In genomic region chr16:28606291-28607115, GRCh38 we compare ENCODE assay signal across 22 cellular contexts. TPM values are rescaled to one million over a fixed set of nuclear protein-coding genes. Genes with fewer than 3 reads are reported as not detected.
DNase-seq lines count a peak whose midpoint lies in the region; ATAC-seq and TF ChIP-seq lines count a peak whose summit lies in the region.
"Had no signal": no experiment of that assay in that cellular context is flagged by ENCODE, and none has a peak within 500 bp of the region (broad histone marks: within the 10 kb centered on the region; RNA-seq: fewer than 3 reads in every experiment).

No MANE protein-coding gene starts in this region.

- no peak overlapping the region for H3K27ac Mint-ChIP-seq in activated naive CD8-positive, alpha-beta T cell treated with anti-CD3 and anti-CD28 coated beads, Interleukin-2, amount 10 ng/mL, durations not matched to agents 7 days and 5 days
- no peak overlapping the region for H3K27ac Mint-ChIP-seq in activated naive CD8-positive, alpha-beta T cell treated with anti-CD3 and anti-CD28 coated beads, Interleukin-2, amount 50 U/mL, for 24 hours
- no peak overlapping the region for H3K27ac Mint-ChIP-seq in chondrocyte (ENCODE audit: unreplicated experiment)
- no peak overlapping the region for H3K27ac Mint-ChIP-seq in naive thymus-derived CD4-positive, alpha-beta T cell
- H3K27ac Mint-ChIP-seq: CD4-positive, CD25-positive, alpha-beta regulatory T cell had no signal

- no peak overlapping the region for H3K4me3 ChIP-seq in lower lobe of right lung
- H3K4me3 ChIP-seq in naive thymus-derived CD4-positive, alpha-beta T cell (ENCODE audit: low read length) = no peak overlapping the region
- H3K4me3 ChIP-seq: GM12878, Peyer's patch, SJCRH30 had no signal

- no peaks in the 10 kb centered on the region for H3K27me3 Mint-ChIP-seq in activated naive CD8-positive, alpha-beta T cell treated with anti-CD3 and anti-CD28 coated beads, Interleukin-2, amount 10 ng/mL, durations not matched to agents 7 days and 5 days
- H3K27me3 Mint-ChIP-seq in activated naive CD8-positive, alpha-beta T cell treated with anti-CD3 and anti-CD28 coated beads, Interleukin-2, amount 50 U/mL, for 24 hours = no peaks in the 10 kb centered on the region
- H3K27me3 Mint-ChIP-seq in chondrocyte (ENCODE audit: low read depth) = no peaks in the 10 kb centered on the region
- no peaks in the 10 kb centered on the region for H3K27me3 Mint-ChIP-seq in naive thymus-derived CD4-positive, alpha-beta T cell
- H3K27me3 Mint-ChIP-seq: CD4-positive, CD25-positive, alpha-beta regulatory T cell had no signal

- CTCF ChIA-PET in naive thymus-derived CD4-positive, alpha-beta T cell (lab: Charles Lee) = no interaction called here

- H3K36me3 Mint-ChIP-seq in activated naive CD8-positive, alpha-beta T cell treated with anti-CD3 and anti-CD28 coated beads, Interleukin-2, amount 10 ng/mL, durations not matched to agents 7 days and 5 days = peaks cover 2% of the 10 kb centered on the region
- H3K36me3 Mint-ChIP-seq in activated naive CD8-positive, alpha-beta T cell treated with anti-CD3 and anti-CD28 coated beads, Interleukin-2, amount 50 U/mL, for 24 hours (ENCODE audit: low read depth) = no peaks in the 10 kb centered on the region
- no peaks in the 10 kb centered on the region for H3K36me3 Mint-ChIP-seq in chondrocyte (ENCODE audit: low read depth)
- H3K36me3 Mint-ChIP-seq in naive thymus-derived CD4-positive, alpha-beta T cell = peaks cover 0 to 5% (median 3%) of the 10 kb centered on the region in 5 donors

- no peaks in the 10 kb centered on the region for H3K27me3 ChIP-seq in lower lobe of right lung (ENCODE audit: low read depth)
- no peaks in the 10 kb centered on the region for H3K27me3 ChIP-seq in naive thymus-derived CD4-positive, alpha-beta T cell (ENCODE audit: control insufficient read depth in 2 of 2, insufficient read depth in 2 of 2, low read length in 2 of 2)
- H3K27me3 ChIP-seq: BE2C, Peyer's patch, SJCRH30 had no signal

- POLR2A ChIA-PET in activated naive CD8-positive, alpha-beta T cell treated with anti-CD3 and anti-CD28 coated beads, Interleukin-2, amount 10 ng/mL, durations not matched to agents 7 days and 5 days (lab: Charles Lee) = no interaction called here
- POLR2A ChIA-PET in naive thymus-derived CD4-positive, alpha-beta T cell (lab: Charles Lee) = no interaction called here

- H3K4me3 Mint-ChIP-seq in activated naive CD8-positive, alpha-beta T cell treated with anti-CD3 and anti-CD28 coated beads, Interleukin-2, amount 10 ng/mL, durations not matched to agents 7 days and 5 days = no peak overlapping the region
- H3K4me3 Mint-ChIP-seq in activated naive CD8-positive, alpha-beta T cell treated with anti-CD3 and anti-CD28 coated beads, Interleukin-2, amount 50 U/mL, for 24 hours = no peak overlapping the region
- no peak overlapping the region for H3K4me3 Mint-ChIP-seq in chondrocyte (ENCODE audit: unreplicated experiment)
- H3K4me3 Mint-ChIP-seq in naive thymus-derived CD4-positive, alpha-beta T cell = no peak overlapping the region
- H3K4me3 Mint-ChIP-seq: CD4-positive, CD25-positive, alpha-beta regulatory T cell had no signal

- no peak for ATAC-seq in activated naive CD8-positive, alpha-beta T cell treated with anti-CD3 and anti-CD28 coated beads, Interleukin-2, amount 10 ng/mL, durations not matched to agents 7 days and 5 days (ENCODE audit: low read depth)
- no peak for ATAC-seq in activated naive CD8-positive, alpha-beta T cell treated with anti-CD3 and anti-CD28 coated beads, Interleukin-2, amount 50 U/mL, for 24 hours
- ATAC-seq in lower lobe of right lung (no peak), GM19463 (IDR thresholded peaks at IDR 0.05; ENCODE audit: unreplicated experiment) (no peak)
- ATAC-seq in naive thymus-derived CD4-positive, alpha-beta T cell = no peak
- ATAC-seq: GM12878 had no signal

- peaks cover 31% of the 10 kb centered on the region for H3K4me1 ChIP-seq in lower lobe of right lung
- peaks cover 0 to 9% of the 10 kb centered on the region in 2 donors for H3K4me1 ChIP-seq in naive thymus-derived CD4-positive, alpha-beta T cell (ENCODE audit: control insufficient read depth in 2 of 2, insufficient read depth in 2 of 2, low read length in 2 of 2)
- H3K4me1 ChIP-seq: BE2C, SJCRH30 had no signal

- no peak for TF ChIP-seq CTCF in chondrocyte (IDR thresholded peaks at IDR 0.05)
- no peak for TF ChIP-seq CTCF in lower lobe of right lung (IDR thresholded peaks at IDR 0.05)

- no peaks in the 10 kb centered on the region for H3K9me3 ChIP-seq in lower lobe of right lung
- no peaks in the 10 kb centered on the region for H3K9me3 ChIP-seq in naive thymus-derived CD4-positive, alpha-beta T cell (ENCODE audit: control insufficient read depth in 2 of 3, low read length in 3 of 3)
- H3K9me3 ChIP-seq: BE2C, Peyer's patch, SJCRH30 had no signal

- peaks cover 14% of the 10 kb centered on the region for H3K4me1 Mint-ChIP-seq in activated naive CD8-positive, alpha-beta T cell treated with anti-CD3 and anti-CD28 coated beads, Interleukin-2, amount 10 ng/mL, durations not matched to agents 7 days and 5 days
- H3K4me1 Mint-ChIP-seq in activated naive CD8-positive, alpha-beta T cell treated with anti-CD3 and anti-CD28 coated beads, Interleukin-2, amount 50 U/mL, for 24 hours = peaks cover 13% of the 10 kb centered on the region
- peaks cover 7% of the 10 kb centered on the region for H3K4me1 Mint-ChIP-seq in chondrocyte (ENCODE audit: low read depth)
- H3K4me1 Mint-ChIP-seq in naive thymus-derived CD4-positive, alpha-beta T cell = peaks cover 10 to 26% (median 14%) of the 10 kb centered on the region in 7 donors

- no peaks in the 10 kb centered on the region for H3K9me3 Mint-ChIP-seq in activated naive CD8-positive, alpha-beta T cell treated with anti-CD3 and anti-CD28 coated beads, Interleukin-2, amount 10 ng/mL, durations not matched to agents 7 days and 5 days
- H3K9me3 Mint-ChIP-seq in activated naive CD8-positive, alpha-beta T cell treated with anti-CD3 and anti-CD28 coated beads, Interleukin-2, amount 50 U/mL, for 24 hours = no peaks in the 10 kb centered on the region
- H3K9me3 Mint-ChIP-seq in chondrocyte (ENCODE audit: low read depth) = no peaks in the 10 kb centered on the region
- no peaks in the 10 kb centered on the region for H3K9me3 Mint-ChIP-seq in naive thymus-derived CD4-positive, alpha-beta T cell
- H3K9me3 Mint-ChIP-seq: CD4-positive, CD25-positive, alpha-beta regulatory T cell had no signal

- no peak overlapping the region for H3K27ac ChIP-seq in lower lobe of right lung
- no peak overlapping the region for H3K27ac ChIP-seq in naive thymus-derived CD4-positive, alpha-beta T cell (ENCODE audit: low read depth, low read length)
- H3K27ac ChIP-seq: SJCRH30 had no signal

- peak; percentile 21 for DNase-seq in activated naive CD8-positive, alpha-beta T cell treated with anti-CD3 and anti-CD28 coated beads, Interleukin-2, amount 10 ng/mL, durations not matched to agents 7 days and 5 days
- DNase-seq in activated naive CD8-positive, alpha-beta T cell treated with anti-CD3 and anti-CD28 coated beads, Interleukin-2, amount 50 U/mL, for 24 hours = no peak
- DNase-seq in chondrocyte (ENCODE audit: low spot score) (peak; percentile 38), lower lobe of right lung (peak; percentile 22), KG1 (lab: John Stamatoyannopoulos, UW) (no peak)
- DNase-seq in naive thymus-derived CD4-positive, alpha-beta T cell = no peak
- DNase-seq: BE2C; CD4-positive, CD25-positive, alpha-beta regulatory T cell; DMS79 treated with DMSO at 0.1 percent for 48 hours; GOT3; HCEC 1CT; MM.1S; NCI-H1048; NCI-H1417 treated with DMSO at 0.1 percent for 48 hours; NCI-H187; NCI-H446; NCI-H526; SJCRH30 had no signal

- intact Hi-C loops in lower lobe of right lung (cut with DNase I) = no loop called here
- intact Hi-C loops in naive thymus-derived CD4-positive, alpha-beta T cell (cut with micrococcal nuclease) = no loop called here

- peaks cover 4% of the 10 kb centered on the region for H3K36me3 ChIP-seq in lower lobe of right lung
- H3K36me3 ChIP-seq in naive thymus-derived CD4-positive, alpha-beta T cell (ENCODE audit: control insufficient read depth in 2 of 3, insufficient read depth in 3 of 3, low read length in 3 of 3) = no peaks in the 10 kb centered on the region
- H3K36me3 ChIP-seq: BE2C, SJCRH30 had no signal

RNA-seq across cellular contexts. Expression of gene SULT1A1, which starts 3.3 kb away (rescaled TPM):
- total RNA-seq in activated naive CD8-positive, alpha-beta T cell treated with anti-CD3 and anti-CD28 coated beads, Interleukin-2, amount 10 ng/mL, durations not matched to agents 7 days and 5 days = 10 to 100 TPM; 16.3 to 17.5 TPM
- total RNA-seq in chondrocyte (1.1 to 4.9 TPM (median 2.2 TPM) in 3 replicates), lower lobe of right lung (50.2 TPM)
- total RNA-seq in naive thymus-derived CD4-positive, alpha-beta T cell = 10 to 100 TPM in 4 of 5 experiments, 1 to 10 TPM in 1; 9.2 to 70.8 (median 19.6) TPM
- polyA plus RNA-seq in naive thymus-derived CD4-positive, alpha-beta T cell = 10 to 100 TPM in 1 of 2 donors, 1 to 10 TPM in 1; 9.4 to 10.5 TPM

RNA-seq across cellular contexts. Expression of gene SULT1A2, which starts 9.7 kb away (rescaled TPM):
- 1 to 10 TPM in 1 of 2 experiments, under 1 TPM in 1; 0.91 to 1.0 TPM for total RNA-seq in activated naive CD8-positive, alpha-beta T cell treated with anti-CD3 and anti-CD28 coated beads, Interleukin-2, amount 10 ng/mL, durations not matched to agents 7 days and 5 days
- total RNA-seq in chondrocyte = not detected in 3 replicates
- total RNA-seq in lower lobe of right lung = 10.3 TPM
- under 1 TPM; 0.21 to 0.73 (median 0.56) TPM for total RNA-seq in naive thymus-derived CD4-positive, alpha-beta T cell
- polyA plus RNA-seq in naive thymus-derived CD4-positive, alpha-beta T cell = under 1 TPM in 1 of 2 donors, not detected in 1; 0.38 TPM
- total RNA-seq: SJCRH30 had no signal
- polyA plus RNA-seq: CD4-positive, CD25-positive, alpha-beta regulatory T cell had no signal

RNA-seq across cellular contexts. Expression of gene NPIPB8, which starts 31.4 kb away (rescaled TPM):
- 1 to 10 TPM; 1.1 to 2.4 TPM for total RNA-seq in activated naive CD8-positive, alpha-beta T cell treated with anti-CD3 and anti-CD28 coated beads, Interleukin-2, amount 10 ng/mL, durations not matched to agents 7 days and 5 days
- total RNA-seq in chondrocyte (0.49 to 1.4 TPM in 2 of 3 replicates, not detected in the other), lower lobe of right lung (2.7 TPM)
- 1 to 10 TPM in 2 of 5 experiments, under 1 TPM in 2, not detected in 1; 0.88 to 3.0 (median 1.4) TPM for total RNA-seq in naive thymus-derived CD4-positive, alpha-beta T cell
- not detected for polyA plus RNA-seq in naive thymus-derived CD4-positive, alpha-beta T cell
- total RNA-seq: A673, SJCRH30 had no signal
- polyA plus RNA-seq: CD4-positive, CD25-positive, alpha-beta regulatory T cell had no signal

RNA-seq across cellular contexts. Expression of gene SGF29, which starts 52.8 kb away (rescaled TPM):
- total RNA-seq in activated naive CD8-positive, alpha-beta T cell treated with anti-CD3 and anti-CD28 coated beads, Interleukin-2, amount 10 ng/mL, durations not matched to agents 7 days and 5 days = 10 to 100 TPM; 47.0 to 49.8 TPM
- total RNA-seq in chondrocyte (14.6 to 18.4 TPM (median 17.1 TPM) in 3 replicates), lower lobe of right lung (40.6 TPM)
- total RNA-seq in naive thymus-derived CD4-positive, alpha-beta T cell = 10 to 100 TPM; 41.5 to 80.5 (median 55.0) TPM
- polyA plus RNA-seq in naive thymus-derived CD4-positive, alpha-beta T cell = 10 to 100 TPM; 68.2 to 85.6 TPM

Comparison
In these comparisons a context has a peak if more than half of its experiments do, and no peak if none do; other contexts are left out.
1. DNase-seq: peak in activated naive CD8-positive, alpha-beta T cell treated with anti-CD3 and anti-CD28 coated beads, Interleukin-2, amount 10 ng/mL, durations not matched to agents 7 days and 5 days (single experiment), chondrocyte (single experiment) and lower lobe of right lung (single experiment); none in activated naive CD8-positive, alpha-beta T cell treated with anti-CD3 and anti-CD28 coated beads, Interleukin-2, amount 50 U/mL, for 24 hours (single experiment), naive thymus-derived CD4-positive, alpha-beta T cell (0 of 9) and KG1 (single experiment).